Comparison of ENCODE assay signal across 1 cellular context in genomic region chr14:75278422-75279152, GRCh38.
A peak's percentile ranks its signal among the peaks of the same experiment; 100 is the strongest.
TF ChIP-seq lines count a peak whose summit lies in the region.

Gene FOS (plus strand): TSS chr14:75278828. CDS start chr14:75278983, 155 bp downstream.

TF ChIP-seq in K562, 482 proteins besides CTCF, POLR2A, EP300 and RAD21 (continued from another document and continues in another):
- TF ChIP-seq MGA (IDR thresholded peaks at IDR 0.05): no peak; the same call in 1 of the 2 replicates
- no peak for TF ChIP-seq DDX20 (tag; IDR thresholded peaks at IDR 0.05; ENCODE audit: low read depth)
- no peak for TF ChIP-seq STAT5B (CRISPR knock-in tag; IDR thresholded peaks at IDR 0.05)
- TF ChIP-seq KHSRP (IDR thresholded peaks at IDR 0.05): peak; percentile 74
- TF ChIP-seq CBX5 (IDR thresholded peaks at IDR 0.05; ENCODE audit: borderline replicate concordance, low read depth): no peak
- TF ChIP-seq HMBOX1 (IDR thresholded peaks at IDR 0.05): no peak
- peak; percentile 84 for TF ChIP-seq ZBTB1 (CRISPR knock-in tag; IDR thresholded peaks at IDR 0.05; ENCODE audit: borderline replicate concordance, low read depth)
- no peak for TF ChIP-seq BCL6 (CRISPR knock-in tag; IDR thresholded peaks at IDR 0.05)
- TF ChIP-seq PHTF2 (CRISPR knock-in tag; IDR thresholded peaks at IDR 0.05): no peak
- TF ChIP-seq ZKSCAN1 (IDR thresholded peaks at IDR 0.05; ENCODE audit: low read depth, low read length): 0 out of 2 replicates have a peak, but pooled peaks have one; percentile 22
- no peak for TF ChIP-seq IRF9 (tag; IDR thresholded peaks at IDR 0.05)
- TF ChIP-seq NR2F6 (CRISPR knock-in tag; IDR thresholded peaks at IDR 0.05): no peak
- TF ChIP-seq ZBTB2 (IDR thresholded peaks at IDR 0.05): no peak
- TF ChIP-seq ZNF449 (CRISPR knock-in tag; IDR thresholded peaks at IDR 0.05): no peak
- TF ChIP-seq TCF3 (CRISPR knock-in tag; IDR thresholded peaks at IDR 0.05): no peak
- peak; percentile 96 for TF ChIP-seq POLR2B (IDR thresholded peaks at IDR 0.05; ENCODE audit: low read depth, partially characterized antibody)
- TF ChIP-seq ZNF740 (CRISPR knock-in tag; IDR thresholded peaks at IDR 0.05): no peak
- no peak for TF ChIP-seq ZNF740 (tag; IDR thresholded peaks at IDR 0.05)
- peak; percentile 51 for TF ChIP-seq NCOR1 (IDR thresholded peaks at IDR 0.05)
- TF ChIP-seq DMBX1 (CRISPR knock-in tag; IDR thresholded peaks at IDR 0.05; ENCODE audit: borderline replicate concordance): no peak
- TF ChIP-seq NFXL1 (CRISPR knock-in tag; IDR thresholded peaks at IDR 0.05): no peak
- peak; percentile 73 for TF ChIP-seq ATF3 (IDR thresholded peaks at IDR 0.05)
- peak; percentile 62; the same call in 1 of the 2 replicates for TF ChIP-seq ATF3 (CRISPR knock-in tag; conservative IDR thresholded peaks at IDR 0.05)
- no peak for TF ChIP-seq KLF13 (tag; IDR thresholded peaks at IDR 0.05; ENCODE audit: borderline replicate concordance, low read depth)
- no peak for TF ChIP-seq ZNF354B (CRISPR knock-in tag; IDR thresholded peaks at IDR 0.05)
- TF ChIP-seq HDAC8 (tag; IDR thresholded peaks at IDR 0.05): no peak
- no peak for TF ChIP-seq U2AF1 (optimal IDR thresholded peaks at IDR 0.05; ENCODE audit: low read depth, low read length)
- TF ChIP-seq RNF2 (IDR thresholded peaks at IDR 0.05): peak; percentile 83
- TF ChIP-seq RBFOX2 (IDR thresholded peaks at IDR 0.05; ENCODE audit: low read depth, low read length): peak; percentile 99
- peak; percentile 93 for TF ChIP-seq TAF1 (IDR thresholded peaks at IDR 0.05; ENCODE audit: control insufficient read depth, extremely low read depth, insufficient read depth, low read length, severe bottlenecking)
- no peak for TF ChIP-seq PTTG1 (tag; IDR thresholded peaks at IDR 0.05; ENCODE audit: low read depth)
- TF ChIP-seq SNIP1 (IDR thresholded peaks at IDR 0.05; ENCODE audit: low read depth): no peak
- TF ChIP-seq TAF15 (IDR thresholded peaks at IDR 0.05; ENCODE audit: low read depth, low read length): no peak
- TF ChIP-seq ZNF277 (CRISPR knock-in tag; IDR thresholded peaks at IDR 0.05; ENCODE audit: borderline replicate concordance): no peak
- TF ChIP-seq ZNF197 (CRISPR knock-in tag; IDR thresholded peaks at IDR 0.05; ENCODE audit: low read depth): no peak
- TF ChIP-seq NCOA1 (IDR thresholded peaks at IDR 0.05; ENCODE audit: low read depth): no peak
- peak; percentile 96 for TF ChIP-seq PRPF4 (IDR thresholded peaks at IDR 0.05; ENCODE audit: insufficient read depth, low read depth, low read length, poor library complexity, severe bottlenecking)
- TF ChIP-seq E2F3 (CRISPR knock-in tag; IDR thresholded peaks at IDR 0.05): no peak
- TF ChIP-seq ZNF655 (CRISPR knock-in tag; IDR thresholded peaks at IDR 0.05): no peak
- TF ChIP-seq NFIC (IDR thresholded peaks at IDR 0.05): peak; percentile 27; the same call in 1 of the 2 replicates
- TF ChIP-seq PCBP2 (IDR thresholded peaks at IDR 0.05; ENCODE audit: low read depth, low read length, poor library complexity, severe bottlenecking): no peak
- TF ChIP-seq BHLHE40 (IDR thresholded peaks at IDR 0.05; ENCODE audit: low read length): peak; percentile 89
- no peak for TF ChIP-seq TBP (optimal IDR thresholded peaks at IDR 0.05; ENCODE audit: low read depth, low read length)
- no peak for TF ChIP-seq POLR3A (IDR thresholded peaks at IDR 0.05; ENCODE audit: borderline replicate concordance, extremely low read depth, insufficient read depth, insufficient read length)
- no peak for TF ChIP-seq ZNF124 (CRISPR knock-in tag; IDR thresholded peaks at IDR 0.05)
